Comparison of ENCODE assay signal across 1 cellular context in the genomic region with DNA sequence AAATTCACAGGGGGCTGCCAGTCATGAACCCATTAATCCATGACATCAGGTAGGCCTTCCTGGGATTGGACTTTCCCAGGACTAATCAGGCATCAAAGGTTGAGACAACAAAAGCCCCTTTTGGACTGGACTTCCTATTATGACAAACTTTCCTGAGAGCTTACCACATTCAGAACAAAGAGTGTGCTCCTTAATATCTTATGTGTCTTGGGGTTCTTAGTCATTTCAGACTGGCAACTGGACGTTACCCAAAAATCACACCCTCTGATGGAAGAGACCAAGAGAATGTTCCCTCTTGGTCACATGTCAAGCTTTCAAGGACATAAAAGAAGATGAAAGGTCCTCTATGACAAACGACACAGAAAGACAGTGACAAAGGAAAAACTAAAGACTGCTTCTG.
TF ChIP-seq lines count a peak whose summit lies in the region.

No MANE protein-coding gene starts in this region.

TF ChIP-seq in GM12878, 131 proteins besides CTCF, POLR2A, EP300 and RAD21 (continued from another document):
- TF ChIP-seq IRF4 (IDR thresholded peaks at IDR 0.05; ENCODE audit: low read depth, low read length) (0 out of 2 replicates have a peak, but pooled peaks have one; percentile 9), BRCA1 (IDR thresholded peaks at IDR 0.05; ENCODE audit: low read depth, low read length) (no peak), RFX5 (IDR thresholded peaks at IDR 0.05; ENCODE audit: low read depth, low read length) (no peak), FOXM1 (IDR thresholded peaks at IDR 0.05; ENCODE audit: low read depth, low read length) (no peak)
